Comparison of ENCODE assay signal across 8 cellular contexts in genomic region chr18:74290831-74291770, GRCh38. TPM values are rescaled to one million over a fixed set of nuclear protein-coding genes. Genes with fewer than 3 reads are reported as not detected.
A peak's percentile ranks its signal among the peaks of the same experiment; 100 is the strongest.
DNase-seq lines count a peak whose midpoint lies in the region; ATAC-seq and TF ChIP-seq lines count a peak whose summit lies in the region.

No MANE protein-coding gene starts in this region.

- no peaks in the 10 kb centered on the region for H3K27me3 ChIP-seq in CD4-positive, alpha-beta T cell (ENCODE audit: control insufficient read depth, insufficient read depth, low read length)
- H3K27me3 ChIP-seq in esophagus muscularis mucosa (no peaks in the 10 kb centered on the region), neural progenitor cell (peaks cover 22% of the 10 kb centered on the region)

- H3K4me2 ChIP-seq in neural progenitor cell: peak overlapping the region; percentile 97

- no peaks in the 10 kb centered on the region for H3K79me2 ChIP-seq in neural progenitor cell (ENCODE audit: low read depth)

- CTCF ChIA-PET in CD4-positive, alpha-beta T cell (lab: Charles Lee): interaction anchor here (1.2 to 1.8 kb wide), 3 partner anchors 19 to 203 kb away, joined by 3 to 5 read pairs (median 3); no protein-coding TSS in a partner anchor

- intact Hi-C loops in CD4-positive, alpha-beta T cell (cut with DNase I, micrococcal nuclease): loop anchor here (5.0 kb wide), 5 partner anchors 61 to 916 kb away; partner anchors contain the start of genes PTGR3 (in 1 of the 2) and ZNF407 (in 1 of the 2)
- intact Hi-C loops in esophagus muscularis mucosa (cut with DNase I): loop anchor here (5.0 kb wide), 2 partner anchors 144 to 206 kb away; partner anchors contain the start of genes CNDP2, FBXO15 and TIMM21

- peak overlapping the region; percentile 65 to 99 (median 82) for H3K4me3 ChIP-seq in esophagus muscularis mucosa
- peak overlapping the region; percentile 88 for H3K4me3 ChIP-seq in neural progenitor cell

- H3K4me1 Mint-ChIP-seq in CD4-positive, alpha-beta T cell (ENCODE audit: low read depth): peaks cover 16% of the 10 kb centered on the region
- peaks cover 59% of the 10 kb centered on the region for H3K4me1 Mint-ChIP-seq in HFFc6 (ENCODE audit: low read depth)
- H3K4me1 Mint-ChIP-seq in neural progenitor cell: peaks cover 6% of the 10 kb centered on the region

- TF ChIP-seq EP300 in esophagus muscularis mucosa (IDR thresholded peaks at IDR 0.05): no peak

- peak overlapping the region; percentile 89 for H2AFZ ChIP-seq in neural progenitor cell (replicated peaks)

- H3K9ac ChIP-seq in neural progenitor cell: no peak overlapping the region

- POLR2A ChIA-PET in CD4-positive, alpha-beta T cell (lab: Charles Lee): interaction anchor here (1.0 kb wide), 1 partner anchor 9 kb away, joined by 3 read pairs; no protein-coding TSS in a partner anchor

- no peaks in the 10 kb centered on the region for H3K36me3 ChIP-seq in esophagus muscularis mucosa
- no peaks in the 10 kb centered on the region for H3K36me3 ChIP-seq in neural progenitor cell

- peak; percentile 43 for TF ChIP-seq CTCF in CD4-positive, alpha-beta T cell (IDR thresholded peaks at IDR 0.05)
- peak; percentile 1; the same call in 1 of the 2 replicates for TF ChIP-seq CTCF in HFFc6 (IDR thresholded peaks at IDR 0.05)
- TF ChIP-seq CTCF in VCaP (conservative IDR thresholded peaks at IDR 0.05): peak; percentile 73
- no peak for TF ChIP-seq CTCF in esophagus muscularis mucosa (IDR thresholded peaks at IDR 0.05)
- TF ChIP-seq CTCF in neural progenitor cell (IDR thresholded peaks at IDR 0.05): peak; percentile 27

- H3K9me3 Mint-ChIP-seq in CD4-positive, alpha-beta T cell: no peaks in the 10 kb centered on the region
- H3K9me3 Mint-ChIP-seq in HFFc6: no peaks in the 10 kb centered on the region
- H3K9me3 Mint-ChIP-seq in neural progenitor cell: peaks cover 2% of the 10 kb centered on the region

- H3K9me3 ChIP-seq in CD4-positive, alpha-beta T cell (ENCODE audit: control insufficient read depth, low read length): no peaks in the 10 kb centered on the region
- H3K9me3 ChIP-seq in esophagus muscularis mucosa (no peaks in the 10 kb centered on the region), neural progenitor cell (ENCODE audit: low read depth) (peaks cover 5% of the 10 kb centered on the region)

- peaks cover 8% of the 10 kb centered on the region for H3K36me3 Mint-ChIP-seq in CD4-positive, alpha-beta T cell (ENCODE audit: low read depth)
- peaks cover 5% of the 10 kb centered on the region for H3K36me3 Mint-ChIP-seq in HFFc6 (ENCODE audit: low read depth)
- H3K36me3 Mint-ChIP-seq in neural progenitor cell: peaks cover 1% of the 10 kb centered on the region

- no peaks in the 10 kb centered on the region for H3F3A ChIP-seq in neural progenitor cell (ENCODE audit: low read depth)

- no peaks in the 10 kb centered on the region for H4K20me1 ChIP-seq in neural progenitor cell (ENCODE audit: low read depth)

- no peak for ATAC-seq in CD4-positive, alpha-beta T cell (ENCODE audit: poor library complexity)
- ATAC-seq in HG03571 (IDR thresholded peaks at IDR 0.05; ENCODE audit: unreplicated experiment): no peak

- peak in 3 of 10 experiments; percentile 3 to 26 (median 8) for DNase-seq in CD4-positive, alpha-beta T cell
- DNase-seq in HFFc6 (no peak), esophagus muscularis mucosa (ENCODE audit: extremely low spot score) (peak; percentile 88), neural progenitor cell (ENCODE audit: low spot score) (peak; percentile 71), hypothalamus (lab: John Stamatoyannopoulos, UW) (no peak), GDM1 (lab: John Stamatoyannopoulos, UW) (no peak)

- WGBS in esophagus muscularis mucosa: 40% methylated on average over 22 of the region's 83 CpGs

- TF ChIP-seq POLR2A in esophagus muscularis mucosa (IDR thresholded peaks at IDR 0.05; ENCODE audit: low read depth): no peak

- peak overlapping the region; percentile 35 for H3K27ac Mint-ChIP-seq in CD4-positive, alpha-beta T cell
- peak overlapping the region; percentile 55; the same call in 1 of the 2 replicates for H3K27ac Mint-ChIP-seq in HFFc6
- H3K27ac Mint-ChIP-seq in neural progenitor cell: no peak overlapping the region

- peak overlapping the region; percentile 61 for H3K27ac ChIP-seq in CD4-positive, alpha-beta T cell (ENCODE audit: low read depth, low read length)
- H3K27ac ChIP-seq in VCaP (peak overlapping the region; percentile 99), esophagus muscularis mucosa (replicated peaks in 1 of 4) (peak overlapping the region; percentile 60 to 80 (median 72)), neural progenitor cell (no peak overlapping the region)

- H3K4me1 ChIP-seq in esophagus muscularis mucosa (peaks cover 30 to 45% (median 42%) of the 10 kb centered on the region in 4 donors), neural progenitor cell (no peaks in the 10 kb centered on the region)

- H3K4me3 Mint-ChIP-seq in CD4-positive, alpha-beta T cell: peak overlapping the region; percentile 66
- peak overlapping the region; percentile 95 for H3K4me3 Mint-ChIP-seq in HFFc6
- peak overlapping the region; percentile 93 for H3K4me3 Mint-ChIP-seq in neural progenitor cell

- H3K27me3 Mint-ChIP-seq in CD4-positive, alpha-beta T cell: no peaks in the 10 kb centered on the region
- no peaks in the 10 kb centered on the region for H3K27me3 Mint-ChIP-seq in HFFc6 (ENCODE audit: insufficient read depth)
- H3K27me3 Mint-ChIP-seq in neural progenitor cell (ENCODE audit: insufficient read depth, low read depth): peaks cover 7% of the 10 kb centered on the region

RNA-seq across cellular contexts. Expression of gene CYB5A, which starts 0.7 kb away (rescaled TPM):
- total RNA-seq in CD4-positive, alpha-beta T cell: 1 to 10 TPM; 3.7 to 4.1 TPM
- 10 to 100 TPM; 60.4 to 83.3 (median 69.1) TPM for total RNA-seq in HFFc6 (2021; fragmentation: NEBNext Ultra II Directional; extraction: Animal tissue kit (Norgen Biotek cat#: 25700))
- total RNA-seq in esophagus muscularis mucosa (10 to 100 TPM; 77.7 to 99.4 (median 81.5) TPM), neural progenitor cell (ENCODE audit: low replicate concordance) (28.2 and 33.7 TPM in 2 replicates)

RNA-seq across cellular contexts. Expression of gene C18orf63, which starts 24.5 kb away (rescaled TPM):
- total RNA-seq in CD4-positive, alpha-beta T cell: not detected
- not detected for total RNA-seq in HFFc6 (2021; fragmentation: NEBNext Ultra II Directional; extraction: Animal tissue kit (Norgen Biotek cat#: 25700))
- not detected for total RNA-seq in esophagus muscularis mucosa
- total RNA-seq in neural progenitor cell (ENCODE audit: low replicate concordance): not detected in 2 replicates

Comparison
In these comparisons a context has a peak if more than half of its experiments do, and no peak if none do; other contexts are left out.
1. DNase-seq: peak in esophagus muscularis mucosa (single experiment) and neural progenitor cell (single experiment); none in HFFc6 (single experiment), hypothalamus (0 of 51) and GDM1 (single experiment).
2. CTCF ChIP-seq: peak in CD4-positive, alpha-beta T cell (single experiment), HFFc6 (single experiment), VCaP (single experiment) and neural progenitor cell (single experiment); none in esophagus muscularis mucosa (0 of 3).
3. Peak in every context shown above with its lines, with median percentiles within 50 percentile points of each other: H3K4me3 Mint-ChIP-seq.